Comparison of ENCODE assay signal across 13 cellular contexts in genomic region chr16:11524098-11524760, GRCh38.
"Had no signal": no experiment of that assay in that cellular context is flagged by ENCODE, and none has a peak within 500 bp of the region (broad histone marks: within the 10 kb centered on the region; RNA-seq: fewer than 3 reads in every experiment).

No MANE protein-coding gene starts in this region.

- H3K4me1 ChIP-seq: colonic mucosa, right lobe of liver, transverse colon, vagina had no signal

- H3K27ac ChIP-seq: colonic mucosa, esophagus muscularis mucosa, right lobe of liver, transverse colon, vagina had no signal

- H3K9me3 ChIP-seq: colonic mucosa, right lobe of liver, transverse colon, vagina had no signal

- H3K4me3 Mint-ChIP-seq: activated naive CD4-positive, alpha-beta T cell treated with anti-CD3 and anti-CD28 coated beads, Interleukin-2, amount 10 ng/mL, durations not matched to agents 7 days and 5 days had no signal

- DNase-seq: activated CD4-positive, alpha-beta T cell treated with anti-CD3 and anti-CD28 coated beads for 1 hour; activated CD4-positive, alpha-beta T cell treated with anti-CD3 and anti-CD28 coated beads, Interleukin-2, amount 50 U/mL, for 48 hours; activated naive CD4-positive, alpha-beta T cell treated with anti-CD3 and anti-CD28 coated beads, Interleukin-2, amount 10 ng/mL, durations not matched to agents 7 days and 5 days; colonic mucosa; glutamatergic neuron; midbrain; stimulated activated naive CD8-positive, alpha-beta T cell treated with anti-CD3 and anti-CD28 coated beads, Interleukin-15, Interleukin-2, amounts not matched to agents 100 U/mL and 50 U/mL, for 24 hours; T-helper 9 cell; transverse colon had no signal

- H3K4me3 ChIP-seq: colonic mucosa, esophagus muscularis mucosa, right lobe of liver, transverse colon, vagina had no signal

- H3K27ac Mint-ChIP-seq: activated naive CD4-positive, alpha-beta T cell treated with anti-CD3 and anti-CD28 coated beads, Interleukin-2, amount 10 ng/mL, durations not matched to agents 7 days and 5 days; activated T-helper 2 cell treated with anti-CD3 and anti-CD28 coated beads, Interferon-gamma antibody, Interleukin-2, Interleukin-4, amounts not matched to agents 10 μg/mL and 5 μg/mL and 100 μg/mL, durations not matched to agents 14 hours and 24 hours and 36 hours had no signal

- H3K27me3 ChIP-seq: colonic mucosa, right lobe of liver, vagina had no signal

- H3K36me3 ChIP-seq: colonic mucosa, esophagus muscularis mucosa, right lobe of liver, transverse colon, vagina had no signal

- ATAC-seq: right lobe of liver; stimulated activated naive CD8-positive, alpha-beta T cell treated with anti-CD3 and anti-CD28 coated beads, Interleukin-15, Interleukin-2, amounts not matched to agents 100 U/mL and 50 U/mL, for 24 hours had no signal
